Comparison of ENCODE assay signal across 15 cellular contexts in genomic region chr3:17157713-17158112, GRCh38.
DNase-seq lines count a peak whose midpoint lies in the region; ATAC-seq and TF ChIP-seq lines count a peak whose summit lies in the region.
"Had no signal": no experiment of that assay in that cellular context is flagged by ENCODE, and none has a peak within 500 bp of the region (broad histone marks: within the 10 kb centered on the region; RNA-seq: fewer than 3 reads in every experiment).

No MANE protein-coding gene starts in this region.

- TF ChIP-seq CTCF in brain (conservative IDR thresholded peaks at IDR 0.05), result no peak

- H3K27me3 Mint-ChIP-seq in brain, result no peaks in the 10 kb centered on the region
- no peaks in the 10 kb centered on the region for H3K27me3 Mint-ChIP-seq in activated naive CD4-positive, alpha-beta T cell treated with anti-CD3 and anti-CD28 coated beads for 36 hours (ENCODE audit: low read depth)

- H3K9me3 Mint-ChIP-seq in brain, result peaks cover 2 to 15% (median 8%) of the 10 kb centered on the region in 5 experiments
- peaks cover 16% of the 10 kb centered on the region for H3K9me3 Mint-ChIP-seq in activated naive CD4-positive, alpha-beta T cell treated with anti-CD3 and anti-CD28 coated beads for 36 hours

- peaks cover 16% of the 10 kb centered on the region for H3K4me1 Mint-ChIP-seq in brain
- peaks cover 8% of the 10 kb centered on the region for H3K4me1 Mint-ChIP-seq in activated naive CD4-positive, alpha-beta T cell treated with anti-CD3 and anti-CD28 coated beads for 36 hours (ENCODE audit: low read depth)

- no peak overlapping the region for H3K4me3 Mint-ChIP-seq in brain
- no peak overlapping the region for H3K4me3 Mint-ChIP-seq in activated naive CD4-positive, alpha-beta T cell treated with anti-CD3 and anti-CD28 coated beads for 36 hours
- H3K4me3 Mint-ChIP-seq: natural killer cell treated with Interleukin-12 subunit alpha and Interleukin-12 subunit beta and Interleukin-15 and Interleukin-18, amount 100 ng/mL, for 72 hours had no signal

- peak overlapping the region in 4 of 5 experiments; percentile 1 to 49 (median 26) for H3K27ac Mint-ChIP-seq in brain
- no peak overlapping the region for H3K27ac Mint-ChIP-seq in activated naive CD4-positive, alpha-beta T cell treated with anti-CD3 and anti-CD28 coated beads for 36 hours
- H3K27ac Mint-ChIP-seq: natural killer cell treated with Interleukin-12 subunit alpha and Interleukin-12 subunit beta and Interleukin-15 and Interleukin-18, amount 100 ng/mL, for 72 hours had no signal

- intact Hi-C loops in Right ventricle myocardium inferior (cut with DNase I) (loop anchor here (5.0 kb wide), 1 partner anchor 260 kb away; no protein-coding TSS in a partner anchor), cardiac septum (cut with DNase I) (no loop called here)
- intact Hi-C loops in activated naive CD4-positive, alpha-beta T cell treated with anti-CD3 and anti-CD28 coated beads for 36 hours (cut with micrococcal nuclease), result loop anchor here (10.0 kb wide), 1 partner anchor 587 kb away; the partner anchor contains the start of gene TBC1D5

- ATAC-seq in Right ventricle myocardium inferior (peak; percentile 50), GM21717 (IDR thresholded peaks at IDR 0.05; ENCODE audit: unreplicated experiment) (no peak)
- ATAC-seq: activated CD4-positive, CD25-positive, alpha-beta regulatory T cell treated with anti-CD3 and anti-CD28 coated beads, Interleukin-2, amount 50 U/mL, for 24 hours; HCT116; natural killer cell treated with Interleukin-12 subunit alpha and Interleukin-12 subunit beta and Interleukin-15 and Interleukin-18, amount 100 ng/mL, for 72 hours had no signal

- H3K36me3 Mint-ChIP-seq in brain, result peaks cover 52% of the 10 kb centered on the region
- H3K36me3 Mint-ChIP-seq in activated naive CD4-positive, alpha-beta T cell treated with anti-CD3 and anti-CD28 coated beads for 36 hours (ENCODE audit: low read depth), result peaks cover 37% of the 10 kb centered on the region

- DNase-seq in Right ventricle myocardium inferior (ENCODE audit: missing footprints) (peak; percentile 45), cardiac septum (ENCODE audit: low spot score) (no peak), iris pigment epithelial cell (ENCODE audit: low read depth) (peak; percentile 33), midbrain (lab: John Stamatoyannopoulos, UW) (no peak), germinal center (ENCODE audit: low spot score) (no peak)
- no peak for DNase-seq in activated naive CD4-positive, alpha-beta T cell treated with anti-CD3 and anti-CD28 coated beads for 36 hours
- DNase-seq: NCI-H1048, NCI-H446, PC-9, T-helper 1 cell had no signal

- CTCF ChIA-PET in activated naive CD4-positive, alpha-beta T cell treated with anti-CD3 and anti-CD28 coated beads for 36 hours (lab: Charles Lee), result no interaction called here

Comparison
In these comparisons a context has a peak if more than half of its experiments do, and no peak if none do; other contexts are left out.
1. DNase-seq: peak in Right ventricle myocardium inferior (single experiment) and iris pigment epithelial cell (single experiment); none in cardiac septum (single experiment), activated naive CD4-positive, alpha-beta T cell treated with anti-CD3 and anti-CD28 coated beads for 36 hours (single experiment), midbrain (single experiment) and germinal center (single experiment).